36 cellular contexts compared by ENCODE assay signal in genomic region chr5:91754990-91755389, GRCh38.
"Had no signal": no experiment of that assay in that cellular context is flagged by ENCODE, and none has a peak within 500 bp of the region (broad histone marks: within the 10 kb centered on the region; RNA-seq: fewer than 3 reads in every experiment).

No MANE protein-coding gene starts in this region.

- DNase-seq: activated CD4-positive, alpha-beta memory T cell treated with anti-CD3 and anti-CD28 coated beads, Interleukin-2, amount 10 ng/mL, durations not matched to agents 7 days and 5 days; activated CD4-positive, alpha-beta T cell treated with anti-CD3 and anti-CD28 coated beads for 1 hour; activated CD4-positive, alpha-beta T cell treated with anti-CD3 and anti-CD28 coated beads for 36 hours; activated CD4-positive, alpha-beta T cell treated with anti-CD3 and anti-CD28 coated beads for 48 hours; activated CD4-positive, alpha-beta T cell treated with anti-CD3 and anti-CD28 coated beads, Interleukin-2, amount 10 ng/mL, durations not matched to agents 7 days and 5 days; activated CD4-positive, alpha-beta T cell treated with anti-CD3 and anti-CD28 coated beads, Interleukin-2, amount 50 U/mL, for 48 hours; activated CD4-positive, CD25-positive, alpha-beta regulatory T cell; activated CD8-positive, alpha-beta memory T cell treated with anti-CD3 and anti-CD28 coated beads for 24 hours; activated CD8-positive, alpha-beta memory T cell treated with anti-CD3 and anti-CD28 coated beads, Interleukin-2, amount 10 ng/mL, durations not matched to agents 7 days and 5 days; activated CD8-positive, alpha-beta memory T cell treated with anti-CD3 and anti-CD28 coated beads, Interleukin-2, amount 50 U/mL, for 48 hours; activated CD8-positive, alpha-beta T cell treated with anti-CD3 and anti-CD28 coated beads, Interleukin-2, amount 10 ng/mL, durations not matched to agents 7 days and 5 days; activated effector memory CD4-positive, alpha-beta T cell treated with anti-CD3 and anti-CD28 coated beads, Interleukin-2, amount 50 U/mL, for 16 hours; activated gamma-delta T cell treated with Interleukin-2 at 50 U/mL for 16 hours; activated naive CD4-positive, alpha-beta T cell; activated naive CD4-positive, alpha-beta T cell treated with anti-CD3 and anti-CD28 coated beads for 36 hours; activated naive CD4-positive, alpha-beta T cell treated with anti-CD3 and anti-CD28 coated beads, Interleukin-2, amount 50 U/mL, for 16 hours; activated naive CD8-positive, alpha-beta T cell treated with anti-CD3 and anti-CD28 coated beads for 36 hours; activated T-cell treated with anti-CD3 and anti-CD28 coated beads, Interleukin-2, amount 50 U/mL, for 1 hour; activated T-cell treated with anti-CD3 and anti-CD28 coated beads, Interleukin-2, amount 50 U/mL, for 4 hours; activated T-cell treated with anti-CD3 and anti-CD28 coated beads, Interleukin-2, amount 50 U/mL, for 72 hours; adrenal gland; amniotic stem cell; aorta; body of pancreas; brain microvascular endothelial cell; central memory CD4-positive, alpha-beta T cell; T-helper 2 cell; T-helper 9 cell had no signal

- H3K9me3 ChIP-seq: adrenal gland, body of pancreas, breast epithelium had no signal

- FAIRE-seq: astrocyte, TTC549 had no signal

- H3K27ac ChIP-seq: adrenal gland, body of pancreas, brain microvascular endothelial cell, breast epithelium, VCaP had no signal

- H3K4me3 ChIP-seq: adrenal gland, body of pancreas, breast epithelium had no signal

- H3K27me3 ChIP-seq: adrenal gland, body of pancreas, brain microvascular endothelial cell, breast epithelium had no signal

- ATAC-seq: activated CD4-positive, alpha-beta T cell treated with anti-CD3 and anti-CD28 coated beads for 36 hours; activated CD4-positive, CD25-positive, alpha-beta regulatory T cell treated with anti-CD3 and anti-CD28 coated beads, Interleukin-2, amount 50 U/mL, for 24 hours; activated CD8-positive, alpha-beta memory T cell treated with anti-CD3 and anti-CD28 coated beads, Interleukin-2, amount 10 ng/mL, durations not matched to agents 7 days and 5 days; activated CD8-positive, alpha-beta T cell treated with anti-CD3 and anti-CD28 coated beads, Interleukin-2, amount 10 ng/mL, durations not matched to agents 7 days and 5 days; activated naive CD4-positive, alpha-beta T cell treated with anti-CD3 and anti-CD28 coated beads, Interleukin-2, amount 50 U/mL, for 72 hours; activated T-cell treated with anti-CD3 and anti-CD28 coated beads, Interleukin-2, amount 50 U/mL, for 4 hours; activated T-cell treated with anti-CD3 and anti-CD28 coated beads, Interleukin-2, amount 50 U/mL, for 72 hours; activated T-helper 17 cell treated with anti-CD3 and anti-CD28 coated beads, Interleukin-2, amount 50 U/mL, for 72 hours; body of pancreas; WTC11 had no signal

- H3K4me1 ChIP-seq: adrenal gland, body of pancreas, breast epithelium had no signal

- H3K36me3 ChIP-seq: adrenal gland, brain microvascular endothelial cell, breast epithelium had no signal
